Comparison of ENCODE assay signal across 21 cellular contexts in the genomic region with DNA sequence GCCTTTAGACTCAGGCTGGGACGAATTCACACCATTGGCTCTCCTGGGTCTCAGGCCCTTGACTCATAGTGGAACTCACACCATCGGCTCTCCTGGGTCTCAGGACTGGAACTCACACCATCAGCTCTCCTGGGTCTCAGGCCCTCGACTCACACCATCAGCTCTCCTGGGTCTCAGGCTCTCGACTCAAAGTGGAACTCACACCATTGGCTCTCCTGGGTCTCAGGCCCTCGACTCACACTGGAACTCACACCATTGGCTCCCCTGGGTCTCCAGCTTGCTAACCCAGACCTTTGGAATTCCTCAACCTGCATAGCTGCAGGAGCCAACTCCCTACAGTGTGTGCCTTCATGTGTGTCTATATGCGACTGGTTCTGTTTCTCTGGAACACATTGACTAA. TPM values are rescaled to one million over a fixed set of nuclear protein-coding genes. Genes with fewer than 3 reads are reported as not detected.
A peak's percentile ranks its signal among the peaks of the same experiment; 100 is the strongest.
DNase-seq lines count a peak whose midpoint lies in the region; ATAC-seq, FAIRE-seq and TF ChIP-seq lines count a peak whose summit lies in the region.
"Had no signal": no experiment of that assay in that cellular context is flagged by ENCODE, and none has a peak within 500 bp of the region (broad histone marks: within the 10 kb centered on the region; RNA-seq: fewer than 3 reads in every experiment).

No MANE protein-coding gene starts in this region.

- no peaks in the 10 kb centered on the region for H3K27me3 ChIP-seq in bronchial epithelial cell (ENCODE audit: control insufficient read depth, insufficient read depth, low read length)

- no peak overlapping the region for H3K4me3 ChIP-seq in bronchial epithelial cell (ENCODE audit: low read depth, low read length)

- POLR2A ChIA-PET in GM10248 (lab: Yijun Ruan, JAX): no interaction called here

- TF ChIP-seq CTCF in bronchial epithelial cell (IDR thresholded peaks at IDR 0.05; ENCODE audit: insufficient read depth, low read length, severe bottlenecking) (no peak), GM10248 (IDR thresholded peaks at IDR 0.05; ENCODE audit: control extremely low read depth, extremely low read depth, low read depth, missing control alignments) (no peak)

- H3K36me3 Mint-ChIP-seq in activated T-cell treated with anti-CD3 and anti-CD28 coated beads, Interleukin-2, amount 50 U/mL, for 24 hours (ENCODE audit: low read depth): no peaks in the 10 kb centered on the region
- H3K36me3 Mint-ChIP-seq in activated T-cell treated with anti-CD3 and anti-CD28 coated beads, Interleukin-2, amount 50 U/mL, for 72 hours (ENCODE audit: insufficient read depth in 2 of 2): no peaks in the 10 kb centered on the region
- H3K36me3 Mint-ChIP-seq: CD14-positive monocyte had no signal

- peak; percentile 77 for FAIRE-seq in bronchial epithelial cell (lab: Jason Lieb, UNC)
- FAIRE-seq: G401.6, GM18507 had no signal

- no peaks in the 10 kb centered on the region for H3K36me3 ChIP-seq in bronchial epithelial cell (ENCODE audit: control insufficient read depth, insufficient read depth, low read length)

- peaks cover 6% of the 10 kb centered on the region for H3K27me3 Mint-ChIP-seq in activated T-cell treated with anti-CD3 and anti-CD28 coated beads, Interleukin-2, amount 50 U/mL, for 24 hours
- peaks cover 22% of the 10 kb centered on the region for H3K27me3 Mint-ChIP-seq in activated T-cell treated with anti-CD3 and anti-CD28 coated beads, Interleukin-2, amount 50 U/mL, for 72 hours (ENCODE audit: low read depth)

- H3K4me3 Mint-ChIP-seq in activated T-cell treated with anti-CD3 and anti-CD28 coated beads, Interleukin-2, amount 50 U/mL, for 24 hours: no peak overlapping the region
- no peak overlapping the region for H3K4me3 Mint-ChIP-seq in activated T-cell treated with anti-CD3 and anti-CD28 coated beads, Interleukin-2, amount 50 U/mL, for 72 hours
- H3K4me3 Mint-ChIP-seq: B cell, CD14-positive monocyte, HFFc6 had no signal

- ATAC-seq in activated T-cell treated with anti-CD3 and anti-CD28 coated beads, Interleukin-2, amount 50 U/mL, for 72 hours (replicated peaks in 1 of 2): no peak
- no peak for ATAC-seq in GM21717 (IDR thresholded peaks at IDR 0.05; ENCODE audit: unreplicated experiment)
- ATAC-seq: Panc1 had no signal

- no peaks in the 10 kb centered on the region for H3K4me1 Mint-ChIP-seq in activated T-cell treated with anti-CD3 and anti-CD28 coated beads, Interleukin-2, amount 50 U/mL, for 24 hours (ENCODE audit: low read depth)
- no peaks in the 10 kb centered on the region for H3K4me1 Mint-ChIP-seq in activated T-cell treated with anti-CD3 and anti-CD28 coated beads, Interleukin-2, amount 50 U/mL, for 72 hours (ENCODE audit: low read depth)
- H3K4me1 Mint-ChIP-seq: B cell, CD14-positive monocyte had no signal

- peak; percentile 5 for DNase-seq in activated T-cell treated with anti-CD3 and anti-CD28 coated beads, Interleukin-2, amount 50 U/mL, for 24 hours
- no peak for DNase-seq in activated T-cell treated with anti-CD3 and anti-CD28 coated beads, Interleukin-2, amount 50 U/mL, for 72 hours
- DNase-seq in bronchial epithelial cell (ENCODE audit: low read depth): no peak
- DNase-seq in left kidney (ENCODE audit: low read depth, low spot score): peak; percentile 30
- DNase-seq in stimulated activated CD8-positive, alpha-beta memory T cell treated with anti-CD3 and anti-CD28 coated beads, Interleukin-4, amount 100 ng/mL, for 48 hours: peak; percentile 15
- DNase-seq in GM10248 (ENCODE audit: extremely low spot score): no peak
- DNase-seq in germinal center (ENCODE audit: low spot score): no peak
- DNase-seq: HFFc6, Karpas-422, MV-4-11, NCI-H1105 treated with DMSO at 0.1 percent for 48 hours, NCI-H2029 treated with DMSO at 0.1 percent for 48 hours, NCI-H226, NCI-H510A treated with DMSO at 0.1 percent for 48 hours, NCI-H748 treated with DMSO at 0.1 percent for 48 hours had no signal

- CTCF ChIA-PET in GM10248 (lab: Yijun Ruan, JAX): no interaction called here

- no peak overlapping the region for H3K27ac Mint-ChIP-seq in activated T-cell treated with anti-CD3 and anti-CD28 coated beads, Interleukin-2, amount 50 U/mL, for 24 hours
- no peak overlapping the region for H3K27ac Mint-ChIP-seq in activated T-cell treated with anti-CD3 and anti-CD28 coated beads, Interleukin-2, amount 50 U/mL, for 72 hours
- H3K27ac Mint-ChIP-seq: B cell, HFFc6 had no signal

- no peaks in the 10 kb centered on the region for H3K9me3 Mint-ChIP-seq in activated T-cell treated with anti-CD3 and anti-CD28 coated beads, Interleukin-2, amount 50 U/mL, for 24 hours
- peaks cover 2 to 3% of the 10 kb centered on the region in 2 donors for H3K9me3 Mint-ChIP-seq in activated T-cell treated with anti-CD3 and anti-CD28 coated beads, Interleukin-2, amount 50 U/mL, for 72 hours
- H3K9me3 Mint-ChIP-seq: HFFc6 had no signal

RNA-seq across cellular contexts. Expression of a gene that starts 56.7 kb away (rescaled TPM):
- not detected for total RNA-seq in activated T-cell treated with anti-CD3 and anti-CD28 coated beads, Interleukin-2, amount 50 U/mL, for 72 hours
- under 0.01 and 0.26 TPM in 2 replicates for total RNA-seq in bronchial epithelial cell
- total RNA-seq: B cell, HFFc6 had no signal

Comparison
In these comparisons a context has a peak if more than half of its experiments do, and no peak if none do; other contexts are left out.
1. DNase-seq: peak in activated T-cell treated with anti-CD3 and anti-CD28 coated beads, Interleukin-2, amount 50 U/mL, for 24 hours (single experiment), left kidney (single experiment) and stimulated activated CD8-positive, alpha-beta memory T cell treated with anti-CD3 and anti-CD28 coated beads, Interleukin-4, amount 100 ng/mL, for 48 hours (single experiment); none in activated T-cell treated with anti-CD3 and anti-CD28 coated beads, Interleukin-2, amount 50 U/mL, for 72 hours (0 of 2), bronchial epithelial cell (single experiment), GM10248 (single experiment) and germinal center (single experiment).